In the genomic region with DNA sequence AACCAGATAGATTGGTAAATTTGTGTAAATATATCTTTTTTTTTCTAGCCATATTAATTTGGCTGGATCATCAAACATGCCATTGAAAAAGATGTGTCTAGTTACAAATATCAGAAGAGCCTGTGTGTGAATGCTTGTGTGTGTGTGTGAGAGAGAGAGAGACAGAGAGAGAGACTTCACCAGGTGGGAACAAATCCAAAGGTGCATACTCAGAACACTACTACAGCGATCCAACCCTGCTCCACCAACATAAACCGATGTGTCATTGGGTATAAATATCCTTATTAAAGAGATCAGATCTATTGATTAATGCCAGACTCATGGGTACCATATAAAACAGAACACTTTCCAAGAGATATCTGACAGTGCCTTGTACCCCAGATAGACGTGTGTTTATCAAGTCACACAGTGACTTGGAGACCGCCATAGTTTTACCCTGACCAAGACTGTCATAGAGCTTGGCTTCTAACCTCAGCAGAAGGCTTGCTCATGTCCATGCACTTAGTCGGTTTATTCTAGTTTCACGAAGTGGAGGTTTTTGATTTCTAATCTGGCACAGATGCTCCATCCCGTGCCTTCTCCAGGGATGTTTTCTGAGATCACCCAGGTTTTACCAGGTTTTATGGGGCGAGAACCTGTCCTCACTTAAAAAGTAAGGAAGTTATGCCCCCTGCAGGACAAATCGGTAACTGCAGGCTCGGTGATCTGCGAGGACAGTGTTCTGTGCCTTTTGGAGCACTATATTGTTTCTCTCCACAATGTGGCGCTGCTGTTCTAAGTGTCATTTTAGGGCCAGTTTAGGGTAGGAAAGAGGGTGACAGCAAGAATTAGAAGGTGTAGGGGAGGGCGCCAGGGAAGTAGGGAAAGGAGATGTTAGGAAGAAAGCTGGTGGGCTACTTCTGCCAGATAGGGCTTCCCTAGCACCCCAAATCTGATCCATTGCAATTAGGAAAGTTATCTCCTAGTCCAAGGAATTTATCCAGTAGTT, we compare ENCODE assay signal across 9 cellular contexts. TPM values are rescaled to one million over a fixed set of nuclear protein-coding genes. Genes with fewer than 3 reads are reported as not detected.
DNase-seq lines count a peak whose midpoint lies in the region; ATAC-seq and TF ChIP-seq lines count a peak whose summit lies in the region.
"Had no signal": no experiment of that assay in that cellular context is flagged by ENCODE, and none has a peak within 500 bp of the region (broad histone marks: within the 10 kb centered on the region; RNA-seq: fewer than 3 reads in every experiment).

No MANE protein-coding gene starts in this region.

- H3K9me3 Mint-ChIP-seq in naive thymus-derived CD8-positive, alpha-beta T cell = no peaks in the 10 kb centered on the region
- no peaks in the 10 kb centered on the region for H3K9me3 Mint-ChIP-seq in stimulated activated memory B cell treated with anti-CD40 and anti-IgM and Interleukin-4, amounts not matched to agents 10 μg/mL and 1 μg/mL and 100 μg/mL, for 72 hours
- H3K9me3 Mint-ChIP-seq: activated naive CD4-positive, alpha-beta T cell treated with anti-CD3 and anti-CD28 coated beads, Interleukin-2, amount 50 U/mL, for 24 hours had no signal

- POLR2A ChIA-PET in PC-3 (lab: Charles Lee; ENCODE audit: unreplicated experiment) = no interaction called here
- POLR2A ChIA-PET in naive thymus-derived CD8-positive, alpha-beta T cell (lab: Charles Lee) = interaction anchor here (0.7 to 1.5 kb wide), 5 partner anchors 55 to 101 kb away, joined by 3 to 7 read pairs (median 3); no protein-coding TSS in a partner anchor

- peak; percentile 99 for TF ChIP-seq CTCF in PC-3 (conservative IDR thresholded peaks at IDR 0.05; ENCODE audit: low read depth, low read length)
- peak; percentile 98 to 100 (median 100) for TF ChIP-seq CTCF in esophagus muscularis mucosa (IDR thresholded peaks at IDR 0.05)

- peak overlapping the region; percentile 58 for H3K4me2 ChIP-seq in PC-3 (ENCODE audit: low read length)

- H3K27me3 ChIP-seq in PC-3 (ENCODE audit: low read length) (no peaks in the 10 kb centered on the region), esophagus muscularis mucosa (peaks cover 0 to 11% (median 0%) of the 10 kb centered on the region in 4 donors)

- H3K4me1 ChIP-seq in PC-3 (ENCODE audit: insufficient read depth, low read length) (peaks cover 4% of the 10 kb centered on the region; the same call in 1 of the 2 replicates), esophagus muscularis mucosa (no peaks in the 10 kb centered on the region)

- H3K27me3 Mint-ChIP-seq in naive thymus-derived CD8-positive, alpha-beta T cell = peaks cover 0 to 8% (median 0%) of the 10 kb centered on the region in 5 donors
- peaks cover 9% of the 10 kb centered on the region for H3K27me3 Mint-ChIP-seq in stimulated activated memory B cell treated with anti-CD40 and anti-IgM and Interleukin-4, amounts not matched to agents 10 μg/mL and 1 μg/mL and 100 μg/mL, for 72 hours
- H3K27me3 Mint-ChIP-seq: activated naive CD4-positive, alpha-beta T cell treated with anti-CD3 and anti-CD28 coated beads, Interleukin-2, amount 50 U/mL, for 24 hours had no signal

- H3K9me3 ChIP-seq in PC-3 (ENCODE audit: low read length) (no peaks in the 10 kb centered on the region), esophagus muscularis mucosa (no peaks in the 10 kb centered on the region)

- H3K4me1 Mint-ChIP-seq in naive thymus-derived CD8-positive, alpha-beta T cell = peaks cover 2 to 6% (median 4%) of the 10 kb centered on the region in 4 donors
- peaks cover 7% of the 10 kb centered on the region for H3K4me1 Mint-ChIP-seq in stimulated activated memory B cell treated with anti-CD40 and anti-IgM and Interleukin-4, amounts not matched to agents 10 μg/mL and 1 μg/mL and 100 μg/mL, for 72 hours
- H3K4me1 Mint-ChIP-seq: activated naive CD4-positive, alpha-beta T cell treated with anti-CD3 and anti-CD28 coated beads, Interleukin-2, amount 50 U/mL, for 24 hours had no signal

- peak overlapping the region; percentile 62; the same call in 1 of the 2 replicates for H2AFZ ChIP-seq in PC-3 (ENCODE audit: low read length)

- H3K9me2 ChIP-seq in PC-3 (replicated peaks; ENCODE audit: low read length) = no peaks in the 10 kb centered on the region

- no peaks in the 10 kb centered on the region; the same call in 1 of the 2 replicates for H3K36me3 ChIP-seq in PC-3 (ENCODE audit: low read depth, low read length)
- H3K36me3 ChIP-seq in esophagus muscularis mucosa = no peaks in the 10 kb centered on the region

- WGBS in esophagus muscularis mucosa = 22% methylated on average over 13 of the region's 13 CpGs

- no peaks in the 10 kb centered on the region for H3K36me3 Mint-ChIP-seq in naive thymus-derived CD8-positive, alpha-beta T cell
- H3K36me3 Mint-ChIP-seq in stimulated activated memory B cell treated with anti-CD40 and anti-IgM and Interleukin-4, amounts not matched to agents 10 μg/mL and 1 μg/mL and 100 μg/mL, for 72 hours = no peaks in the 10 kb centered on the region
- H3K36me3 Mint-ChIP-seq: activated naive CD4-positive, alpha-beta T cell treated with anti-CD3 and anti-CD28 coated beads, Interleukin-2, amount 50 U/mL, for 24 hours had no signal

- BruUV-seq in PC-3 (replicated peaks; lab: Mats Ljungman, UMichigan) = no TSS peak

- peak; percentile 87 for DNase-seq in COLO668 (lab: John Stamatoyannopoulos, UW; ENCODE audit: unreplicated experiment)
- peak; percentile 86 for DNase-seq in LHCN-M2 (ENCODE audit: low read depth)
- DNase-seq in PC-3 = peak; percentile 98
- DNase-seq in activated T-cell treated with anti-CD3 and anti-CD28 coated beads for 24 hours (ENCODE audit: low read depth) = peak; percentile 92
- DNase-seq in esophagus muscularis mucosa (ENCODE audit: extremely low spot score) = peak; percentile 99
- peak; percentile 86 to 97 (median 93) for DNase-seq in naive thymus-derived CD8-positive, alpha-beta T cell

- H3K4me3 ChIP-seq in PC-3 (ENCODE audit: low read length) (no peak overlapping the region), esophagus muscularis mucosa (no peak overlapping the region)

- no peak for TF ChIP-seq EP300 in esophagus muscularis mucosa (IDR thresholded peaks at IDR 0.05)

- H3K79me2 ChIP-seq in PC-3 (ENCODE audit: low read length) = no peaks in the 10 kb centered on the region

- H3K27ac ChIP-seq in PC-3 (ENCODE audit: low read length) (no peak overlapping the region), esophagus muscularis mucosa (replicated peaks in 1 of 4) (no peak overlapping the region)

- no peak overlapping the region for H3K27ac Mint-ChIP-seq in naive thymus-derived CD8-positive, alpha-beta T cell
- no peak overlapping the region for H3K27ac Mint-ChIP-seq in stimulated activated memory B cell treated with anti-CD40 and anti-IgM and Interleukin-4, amounts not matched to agents 10 μg/mL and 1 μg/mL and 100 μg/mL, for 72 hours
- H3K27ac Mint-ChIP-seq: activated naive CD4-positive, alpha-beta T cell treated with anti-CD3 and anti-CD28 coated beads, Interleukin-2, amount 50 U/mL, for 24 hours had no signal

- intact Hi-C loops in PC-3 (cut with micrococcal nuclease) (loop anchor here (1.0 kb wide), 4 partner anchors 75 to 95 kb away; no protein-coding TSS in a partner anchor), esophagus muscularis mucosa (cut with DNase I) (loop anchor here (1.0 kb wide), 1 partner anchor 95 kb away; no protein-coding TSS in a partner anchor)

- no peak for TF ChIP-seq POLR2A in esophagus muscularis mucosa (IDR thresholded peaks at IDR 0.05; ENCODE audit: low read depth)

- H3F3A ChIP-seq in PC-3 (ENCODE audit: low read length, unreplicated experiment) = no peaks in the 10 kb centered on the region

- no peak overlapping the region for H3K4me3 Mint-ChIP-seq in naive thymus-derived CD8-positive, alpha-beta T cell
- H3K4me3 Mint-ChIP-seq in stimulated activated memory B cell treated with anti-CD40 and anti-IgM and Interleukin-4, amounts not matched to agents 10 μg/mL and 1 μg/mL and 100 μg/mL, for 72 hours = no peak overlapping the region
- H3K4me3 Mint-ChIP-seq: activated naive CD4-positive, alpha-beta T cell treated with anti-CD3 and anti-CD28 coated beads, Interleukin-2, amount 50 U/mL, for 24 hours had no signal

- CTCF ChIA-PET in PC-3 (lab: Charles Lee) = interaction anchor here (0.6 to 1.6 kb wide), 4 partner anchors 60 to 130 kb away, joined by 3 to 5 read pairs (median 3); no protein-coding TSS in a partner anchor

- H4K20me1 ChIP-seq in PC-3 (ENCODE audit: low read length) = no peaks in the 10 kb centered on the region

- ATAC-seq in GM21515 (IDR thresholded peaks at IDR 0.05; ENCODE audit: unreplicated experiment) (peak; percentile 91), PC-3 (peak; percentile 86)
- peak; percentile 98 to 99 for ATAC-seq in naive thymus-derived CD8-positive, alpha-beta T cell
- ATAC-seq in stimulated activated memory B cell treated with anti-CD40 and anti-IgM and Interleukin-4, amounts not matched to agents 10 μg/mL and 1 μg/mL and 100 μg/mL, for 72 hours = peak; percentile 94

- no peak overlapping the region for H3K9ac ChIP-seq in PC-3 (ENCODE audit: low read length)

RNA-seq across cellular contexts. Expression of a gene that starts 29.3 kb away (rescaled TPM):
- total RNA-seq in LHCN-M2 (2014; rRNA removed) (not detected in 2 replicates), PC-3 (2014; rRNA removed) (0.29 TPM in 1 of 2 replicates, not detected in the other), esophagus muscularis mucosa (not detected)
- polyA plus RNA-seq in LHCN-M2 (2012) = not detected
- total RNA-seq in naive thymus-derived CD8-positive, alpha-beta T cell = not detected
- polyA plus RNA-seq in naive thymus-derived CD8-positive, alpha-beta T cell = 1 to 10 TPM in 1 of 3 donors, under 1 TPM in 2; 0.14 to 1.1 (median 0.24) TPM
